3 cellular contexts compared by ENCODE assay signal in the genomic region with DNA sequence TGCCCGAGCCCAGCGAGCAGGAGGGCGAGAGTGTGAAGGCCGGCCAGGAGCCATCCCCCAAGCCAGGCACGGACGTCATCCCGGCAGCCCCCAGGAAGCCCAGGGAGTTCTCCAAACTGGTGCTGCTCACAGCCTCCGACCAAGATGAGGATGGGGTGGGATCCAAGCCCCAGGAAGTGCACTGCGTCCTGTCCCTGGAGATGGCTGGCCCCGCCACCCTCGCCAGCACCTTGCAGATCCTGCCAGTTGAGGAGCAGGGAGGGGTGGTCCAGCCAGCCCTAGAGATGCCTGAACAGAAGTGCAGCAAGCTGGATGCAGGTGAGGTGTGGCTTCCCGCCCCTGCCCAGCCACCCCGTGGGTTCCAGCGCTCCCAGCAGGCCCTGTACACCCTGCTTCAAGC.
TF ChIP-seq lines count a peak whose summit lies in the region.

No MANE protein-coding gene starts in this region.

TF ChIP-seq in GM23338, 12 proteins besides CTCF, POLR2A, EP300 and RAD21 (continues in another document):
- no peak for TF ChIP-seq ZNF331 (CRISPR knock-in tag; IDR thresholded peaks at IDR 0.05; ENCODE audit: low read depth)
- TF ChIP-seq, protein P1, sequence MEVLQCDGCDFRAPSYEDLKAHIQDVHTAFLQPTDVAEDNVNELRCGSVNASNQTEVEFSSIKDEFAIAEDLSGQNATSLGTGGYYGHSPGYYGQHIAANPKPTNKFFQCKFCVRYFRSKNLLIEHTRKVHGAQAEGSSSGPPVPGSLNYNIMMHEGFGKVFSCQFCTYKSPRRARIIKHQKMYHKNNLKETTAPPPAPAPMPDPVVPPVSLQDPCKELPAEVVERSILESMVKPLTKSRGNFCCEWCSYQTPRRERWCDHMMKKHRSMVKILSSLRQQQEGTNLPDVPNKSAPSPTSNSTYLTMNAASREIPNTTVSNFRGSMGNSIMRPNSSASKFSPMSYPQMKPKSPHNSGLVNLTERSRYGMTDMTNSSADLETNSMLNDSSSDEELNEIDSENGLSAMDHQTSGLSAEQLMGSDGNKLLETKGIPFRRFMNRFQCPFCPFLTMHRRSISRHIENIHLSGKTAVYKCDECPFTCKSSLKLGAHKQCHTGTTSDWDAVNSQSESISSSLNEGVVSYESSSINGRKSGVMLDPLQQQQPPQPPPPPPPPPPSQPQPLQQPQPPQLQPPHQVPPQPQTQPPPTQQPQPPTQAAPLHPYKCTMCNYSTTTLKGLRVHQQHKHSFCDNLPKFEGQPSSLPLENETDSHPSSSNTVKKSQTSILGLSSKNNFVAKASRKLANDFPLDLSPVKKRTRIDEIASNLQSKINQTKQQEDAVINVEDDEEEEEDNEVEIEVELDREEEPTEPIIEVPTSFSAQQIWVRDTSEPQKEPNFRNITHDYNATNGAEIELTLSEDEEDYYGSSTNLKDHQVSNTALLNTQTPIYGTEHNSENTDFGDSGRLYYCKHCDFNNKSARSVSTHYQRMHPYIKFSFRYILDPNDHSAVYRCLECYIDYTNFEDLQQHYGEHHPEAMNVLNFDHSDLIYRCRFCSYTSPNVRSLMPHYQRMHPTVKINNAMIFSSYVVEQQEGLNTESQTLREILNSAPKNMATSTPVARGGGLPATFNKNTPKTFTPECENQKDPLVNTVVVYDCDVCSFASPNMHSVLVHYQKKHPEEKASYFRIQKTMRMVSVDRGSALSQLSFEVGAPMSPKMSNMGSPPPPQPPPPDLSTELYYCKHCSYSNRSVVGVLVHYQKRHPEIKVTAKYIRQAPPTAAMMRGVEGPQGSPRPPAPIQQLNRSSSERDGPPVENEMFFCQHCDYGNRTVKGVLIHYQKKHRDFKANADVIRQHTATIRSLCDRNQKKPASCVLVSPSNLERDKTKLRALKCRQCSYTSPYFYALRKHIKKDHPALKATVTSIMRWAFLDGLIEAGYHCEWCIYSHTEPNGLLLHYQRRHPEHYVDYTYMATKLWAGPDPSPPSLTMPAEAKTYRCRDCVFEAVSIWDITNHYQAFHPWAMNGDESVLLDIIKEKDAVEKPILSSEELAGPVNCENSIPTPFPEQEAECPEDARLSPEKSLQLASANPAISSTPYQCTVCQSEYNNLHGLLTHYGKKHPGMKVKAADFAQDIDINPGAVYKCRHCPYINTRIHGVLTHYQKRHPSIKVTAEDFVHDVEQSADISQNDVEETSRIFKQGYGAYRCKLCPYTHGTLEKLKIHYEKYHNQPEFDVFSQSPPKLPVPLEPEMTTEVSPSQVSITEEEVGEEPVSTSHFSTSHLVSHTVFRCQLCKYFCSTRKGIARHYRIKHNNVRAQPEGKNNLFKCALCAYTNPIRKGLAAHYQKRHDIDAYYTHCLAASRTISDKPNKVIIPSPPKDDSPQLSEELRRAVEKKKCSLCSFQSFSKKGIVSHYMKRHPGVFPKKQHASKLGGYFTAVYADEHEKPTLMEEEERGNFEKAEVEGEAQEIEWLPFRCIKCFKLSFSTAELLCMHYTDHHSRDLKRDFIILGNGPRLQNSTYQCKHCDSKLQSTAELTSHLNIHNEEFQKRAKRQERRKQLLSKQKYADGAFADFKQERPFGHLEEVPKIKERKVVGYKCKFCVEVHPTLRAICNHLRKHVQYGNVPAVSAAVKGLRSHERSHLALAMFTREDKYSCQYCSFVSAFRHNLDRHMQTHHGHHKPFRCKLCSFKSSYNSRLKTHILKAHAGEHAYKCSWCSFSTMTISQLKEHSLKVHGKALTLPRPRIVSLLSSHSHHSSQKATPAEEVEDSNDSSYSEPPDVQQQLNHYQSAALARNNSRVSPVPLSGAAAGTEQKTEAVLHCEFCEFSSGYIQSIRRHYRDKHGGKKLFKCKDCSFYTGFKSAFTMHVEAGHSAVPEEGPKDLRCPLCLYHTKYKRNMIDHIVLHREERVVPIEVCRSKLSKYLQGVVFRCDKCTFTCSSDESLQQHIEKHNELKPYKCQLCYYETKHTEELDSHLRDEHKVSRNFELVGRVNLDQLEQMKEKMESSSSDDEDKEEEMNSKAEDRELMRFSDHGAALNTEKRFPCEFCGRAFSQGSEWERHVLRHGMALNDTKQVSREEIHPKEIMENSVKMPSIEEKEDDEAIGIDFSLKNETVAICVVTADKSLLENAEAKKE (CRISPR knock-in tag; IDR thresholded peaks at IDR 0.05), result no peak
- TF ChIP-seq, protein P2, sequence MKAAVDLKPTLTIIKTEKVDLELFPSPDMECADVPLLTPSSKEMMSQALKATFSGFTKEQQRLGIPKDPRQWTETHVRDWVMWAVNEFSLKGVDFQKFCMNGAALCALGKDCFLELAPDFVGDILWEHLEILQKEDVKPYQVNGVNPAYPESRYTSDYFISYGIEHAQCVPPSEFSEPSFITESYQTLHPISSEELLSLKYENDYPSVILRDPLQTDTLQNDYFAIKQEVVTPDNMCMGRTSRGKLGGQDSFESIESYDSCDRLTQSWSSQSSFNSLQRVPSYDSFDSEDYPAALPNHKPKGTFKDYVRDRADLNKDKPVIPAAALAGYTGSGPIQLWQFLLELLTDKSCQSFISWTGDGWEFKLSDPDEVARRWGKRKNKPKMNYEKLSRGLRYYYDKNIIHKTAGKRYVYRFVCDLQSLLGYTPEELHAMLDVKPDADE (IDR thresholded peaks at IDR 0.05), result no peak

TF ChIP-seq in HEK293, 187 proteins besides CTCF, POLR2A, EP300 and RAD21:
- TF ChIP-seq ZNF658 (tag by site-specific recombination; IDR thresholded peaks at IDR 0.05) (no peak), ZNF600 (tag by site-specific recombination; IDR thresholded peaks at IDR 0.05) (0 out of 2 replicates have a peak, but pooled peaks have one; percentile 16), ZBTB8A (tag by site-specific recombination; IDR thresholded peaks at IDR 0.05) (no peak), ZNF223 (tag by site-specific recombination; IDR thresholded peaks at IDR 0.05) (no peak), KLF7 (tag by site-specific recombination; IDR thresholded peaks at IDR 0.05; ENCODE audit: borderline replicate concordance) (no peak)

TF ChIP-seq in K562, 482 proteins besides CTCF, POLR2A, EP300 and RAD21:
- TF ChIP-seq, protein P3, sequence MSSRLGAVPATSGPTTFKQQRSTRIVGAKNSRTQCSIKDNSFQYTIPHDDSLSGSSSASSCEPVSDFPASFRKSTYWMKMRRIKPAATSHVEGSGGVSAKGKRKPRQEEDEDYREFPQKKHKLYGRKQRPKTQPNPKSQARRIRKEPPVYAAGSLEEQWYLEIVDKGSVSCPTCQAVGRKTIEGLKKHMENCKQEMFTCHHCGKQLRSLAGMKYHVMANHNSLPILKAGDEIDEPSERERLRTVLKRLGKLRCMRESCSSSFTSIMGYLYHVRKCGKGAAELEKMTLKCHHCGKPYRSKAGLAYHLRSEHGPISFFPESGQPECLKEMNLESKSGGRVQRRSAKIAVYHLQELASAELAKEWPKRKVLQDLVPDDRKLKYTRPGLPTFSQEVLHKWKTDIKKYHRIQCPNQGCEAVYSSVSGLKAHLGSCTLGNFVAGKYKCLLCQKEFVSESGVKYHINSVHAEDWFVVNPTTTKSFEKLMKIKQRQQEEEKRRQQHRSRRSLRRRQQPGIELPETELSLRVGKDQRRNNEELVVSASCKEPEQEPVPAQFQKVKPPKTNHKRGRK (tag; IDR thresholded peaks at IDR 0.05), result no peak
- TF ChIP-seq POLR2G (IDR thresholded peaks at IDR 0.05; ENCODE audit: low read depth, low read length), result peak; percentile 19; the same call in 1 of the 2 replicates
